13 cellular contexts compared by ENCODE assay signal in genomic region chr2:43268066-43268971, GRCh38. TPM values are rescaled to one million over a fixed set of nuclear protein-coding genes. Genes with fewer than 3 reads are reported as not detected.
DNase-seq lines count a peak whose midpoint lies in the region; ATAC-seq, FAIRE-seq and TF ChIP-seq lines count a peak whose summit lies in the region.
"Had no signal": no experiment of that assay in that cellular context is flagged by ENCODE, and none has a peak within 500 bp of the region (broad histone marks: within the 10 kb centered on the region; RNA-seq: fewer than 3 reads in every experiment).

No MANE protein-coding gene starts in this region.

- no peaks in the 10 kb centered on the region for H3K4me1 Mint-ChIP-seq in immature natural killer cell

- no peaks in the 10 kb centered on the region for H3K9me2 ChIP-seq in GM23248 (ENCODE audit: insufficient read depth)

- H3K27ac ChIP-seq in GM23248 (peak overlapping the region; percentile 93), right cardiac atrium (ENCODE audit: low read length) (peak overlapping the region; percentile 95), skin epidermis (peak overlapping the region in 17 of 21 experiments; percentile 1 to 89 (median 79))
- H3K27ac ChIP-seq: VCaP had no signal

- no peak overlapping the region for H2AFZ ChIP-seq in GM23248

- peak; percentile 32 for FAIRE-seq in bronchial epithelial cell (lab: Jason Lieb, UNC)

- no peaks in the 10 kb centered on the region for H3K79me2 ChIP-seq in GM23248 (ENCODE audit: insufficient read depth)

- no peak for TF ChIP-seq CTCF in bronchial epithelial cell (IDR thresholded peaks at IDR 0.05; ENCODE audit: insufficient read depth, low read length, severe bottlenecking)

- H3K27ac Mint-ChIP-seq in immature natural killer cell, result no peak overlapping the region

- H3K9ac ChIP-seq in GM23248, result peak overlapping the region; percentile 82

- no peaks in the 10 kb centered on the region for H3K27me3 ChIP-seq in GM23248 (replicated peaks; ENCODE audit: insufficient read depth)
- H3K27me3 ChIP-seq in bronchial epithelial cell (ENCODE audit: control insufficient read depth, insufficient read depth, low read length), result no peaks in the 10 kb centered on the region
- H3K27me3 ChIP-seq in right cardiac atrium (ENCODE audit: control insufficient read depth, insufficient read depth), result no peaks in the 10 kb centered on the region
- H3K27me3 ChIP-seq: BLaER1 treated with 17β-estradiol and CSF1 and Interleukin-3, amounts not matched to agents 10 nM and 100 nM had no signal

- WGBS in GM23248 (ENCODE audit: low coverage in 1 of 2, low lambda C conversion rate in 2 of 2, missing lambda C conversion rate in 2 of 2), 2 experiments, result 42 to 48% methylated on average over 10 of the region's 10 CpGs
- WGBS in right cardiac atrium, result 66% methylated on average over 10 of the region's 10 CpGs

- no peaks in the 10 kb centered on the region for H3K36me3 ChIP-seq in GM23248 (ENCODE audit: low read depth)
- no peaks in the 10 kb centered on the region for H3K36me3 ChIP-seq in bronchial epithelial cell (ENCODE audit: control insufficient read depth, insufficient read depth, low read length)

- peaks cover 0 to 2% (median 0%) of the 10 kb centered on the region in 3 donors for H3K27me3 Mint-ChIP-seq in immature natural killer cell (ENCODE audit: low read depth in 3 of 3)

- H3K9me3 Mint-ChIP-seq in immature natural killer cell, result no peaks in the 10 kb centered on the region
- H3K9me3 Mint-ChIP-seq: mesothelial cell of epicardium had no signal

- no peaks in the 10 kb centered on the region for H3K9me3 ChIP-seq in GM23248 (ENCODE audit: low read depth)
- no peaks in the 10 kb centered on the region for H3K9me3 ChIP-seq in right cardiac atrium (ENCODE audit: control insufficient read depth, low read length)
- H3K9me3 ChIP-seq: BLaER1 treated with 17β-estradiol and CSF1 and Interleukin-3, amounts not matched to agents 10 nM and 100 nM had no signal

- H3K36me3 Mint-ChIP-seq in immature natural killer cell, result peaks cover 9 to 27% (median 17%) of the 10 kb centered on the region in 3 donors

- peak overlapping the region; percentile 82 for H3K4me2 ChIP-seq in GM23248 (ENCODE audit: unreplicated experiment)

- in situ Hi-C loops in GM23248 (cut with MboI), result no loop called here

- DNase-seq in GM23248 (peak; percentile 39), bronchial epithelial cell (ENCODE audit: low read depth) (peak; percentile 77), right cardiac atrium (peak; percentile 22 to 66 (median 65)), immature natural killer cell (no peak), NCI-H1105 (lab: John Stamatoyannopoulos, UW) (no peak)
- DNase-seq: NCI-H1105 treated with DMSO at 0.1 percent for 48 hours; stimulated activated CD4-positive, alpha-beta T cell treated with anti-CD3 and anti-CD28 coated beads, Interleukin-4, amount 100 ng/mL, for 24 hours had no signal

- peaks cover 29% of the 10 kb centered on the region for H3K4me1 ChIP-seq in GM23248 (ENCODE audit: insufficient read depth)
- peaks cover 25% of the 10 kb centered on the region for H3K4me1 ChIP-seq in right cardiac atrium (ENCODE audit: control insufficient read depth, insufficient read depth, low read length)

- no peak overlapping the region for H3K4me3 Mint-ChIP-seq in immature natural killer cell
- H3K4me3 Mint-ChIP-seq: mesothelial cell of epicardium had no signal

- H3K4me3 ChIP-seq in GM23248 (peak overlapping the region; percentile 56), bronchial epithelial cell (ENCODE audit: low read depth, low read length) (no peak overlapping the region), right cardiac atrium (ENCODE audit: low read length) (no peak overlapping the region), skin epidermis (no peak overlapping the region)
- H3K4me3 ChIP-seq: BLaER1 treated with 17β-estradiol and CSF1 and Interleukin-3, amounts not matched to agents 10 nM and 100 nM had no signal

- ATAC-seq in right cardiac atrium (peak in 1 of 2 donors; percentile 1), GM18907 (IDR thresholded peaks at IDR 0.05; ENCODE audit: unreplicated experiment) (no peak), GM21825 (IDR thresholded peaks at IDR 0.05; ENCODE audit: unreplicated experiment) (no peak)

- intact Hi-C loops in right cardiac atrium (cut with DNase I), result loop anchor here in 1 of 4 donors (5.0 kb wide), 1 partner anchor 64 kb away; no protein-coding TSS in a partner anchor

- H3F3A ChIP-seq in GM23248 (ENCODE audit: insufficient read depth), result peaks cover 21% of the 10 kb centered on the region

- H4K20me1 ChIP-seq in GM23248 (ENCODE audit: insufficient read depth), result no peaks in the 10 kb centered on the region
- H4K20me1 ChIP-seq: BLaER1 treated with 17β-estradiol and CSF1 and Interleukin-3, amounts not matched to agents 10 nM and 100 nM had no signal

RNA-seq across cellular contexts. Expression of gene ZFP36L2, which starts 41.9 kb away (rescaled TPM):
- 13.8 and 14.4 TPM in 2 replicates for total RNA-seq in GM23248 (2014; rRNA removed; shearing (Covaris generic))
- polyA plus RNA-seq in GM23248 (2016; fragmentation: Nextera tagmentation; extraction: Ambion mirVana), result 71.7 and 78.2 TPM in 2 replicates
- 4.4 and 8.2 TPM in 2 replicates for total RNA-seq in bronchial epithelial cell
- 10 to 100 TPM; 62.1 to 73.0 (median 68.1) TPM for total RNA-seq in right cardiac atrium
- polyA plus RNA-seq in right cardiac atrium, result 40.3 TPM
- polyA plus RNA-seq in immature natural killer cell, result 100 to 1,000 TPM; 166 to 431 (median 274) TPM

Comparison
In these comparisons a context has a peak if more than half of its experiments do, and no peak if none do; other contexts are left out.
1. DNase-seq: peak in GM23248 (single experiment), bronchial epithelial cell (single experiment) and right cardiac atrium (3 of 3); none in immature natural killer cell (0 of 3) and NCI-H1105 (single experiment).
2. Peak in every context shown above with its lines, with median percentiles within 50 percentile points of each other: H3K27ac ChIP-seq.